ENCODE assay signal across 37 cellular contexts in genomic region chr4:94372579-94372978, GRCh38. TPM values are rescaled to one million over a fixed set of nuclear protein-coding genes. Genes with fewer than 3 reads are reported as not detected.
"Had no signal": no experiment of that assay in that cellular context is flagged by ENCODE, and none has a peak within 500 bp of the region (broad histone marks: within the 10 kb centered on the region; RNA-seq: fewer than 3 reads in every experiment).

No MANE protein-coding gene starts in this region.

- H3K9me3 ChIP-seq: adrenal gland, body of pancreas, esophagus muscularis mucosa, gastrocnemius medialis had no signal

- H3K4me3 ChIP-seq: adrenal gland, body of pancreas, esophagus muscularis mucosa, gastrocnemius medialis had no signal

- H3K36me3 Mint-ChIP-seq: activated CD4-positive, alpha-beta memory T cell treated with anti-CD3 and anti-CD28 coated beads for 36 hours; activated CD8-positive, alpha-beta memory T cell treated with anti-CD3 and anti-CD28 coated beads, Interleukin-2, amount 10 ng/mL, durations not matched to agents 7 days and 5 days; activated naive CD4-positive, alpha-beta T cell treated with anti-CD3 and anti-CD28 coated beads, Interleukin-2, amount 50 U/mL, for 24 hours; activated naive CD8-positive, alpha-beta T cell treated with anti-CD3 and anti-CD28 coated beads for 36 hours had no signal

- H3K27ac Mint-ChIP-seq: activated B cell treated with CpG ODN at 0.5 μM for 24 hours; activated CD4-positive, alpha-beta memory T cell treated with anti-CD3 and anti-CD28 coated beads for 36 hours; activated CD4-positive, alpha-beta T cell treated with anti-CD3 and anti-CD28 coated beads for 36 hours; activated CD4-positive, alpha-beta T cell treated with anti-CD3 and anti-CD28 coated beads, Interleukin-2, amount 10 ng/mL, durations not matched to agents 24 days and 14 days; activated CD8-positive, alpha-beta memory T cell treated with anti-CD3 and anti-CD28 coated beads, Interleukin-2, amount 10 ng/mL, durations not matched to agents 7 days and 5 days; activated CD8-positive, alpha-beta T cell treated with anti-CD3 and anti-CD28 coated beads, Interleukin-2, amount 10 ng/mL, durations not matched to agents 7 days and 5 days; activated naive CD4-positive, alpha-beta T cell treated with anti-CD3 and anti-CD28 coated beads for 36 hours; activated naive CD4-positive, alpha-beta T cell treated with anti-CD3 and anti-CD28 coated beads, Interleukin-2, amount 50 U/mL, for 24 hours; activated naive CD8-positive, alpha-beta T cell treated with anti-CD3 and anti-CD28 coated beads for 36 hours; activated naive CD8-positive, alpha-beta T cell treated with anti-CD3 and anti-CD28 coated beads, Interleukin-2, amount 50 U/mL, for 24 hours; activated T-helper 1 cell treated with anti-CD3 and anti-CD28 coated beads, Interleukin-12 subunit alpha, Interleukin-12 subunit beta, Interleukin-2, Interleukin-4 antibody, amounts not matched to agents 30 ng/mL and 10 ng/mL and 1 ng/mL, durations not matched to agents 14 hours and 24 hours and 36 hours; activated T-helper 2 cell treated with anti-CD3 and anti-CD28 coated beads, Interferon-gamma antibody, Interleukin-2, Interleukin-4, amounts not matched to agents 10 μg/mL and 5 μg/mL and 100 μg/mL, durations not matched to agents 14 hours and 24 hours and 36 hours; effector memory CD8-positive, alpha-beta T cell; T-helper 17 cell; T-helper 2 cell treated with Interferon-gamma antibody and Interleukin-4, amounts not matched to agents 5 μg/mL and 100 μg/mL, for 36 hours had no signal

- H3K4me1 Mint-ChIP-seq: activated B cell treated with CpG ODN at 0.5 μM for 24 hours; activated CD4-positive, alpha-beta T cell treated with anti-CD3 and anti-CD28 coated beads for 36 hours; activated CD4-positive, alpha-beta T cell treated with anti-CD3 and anti-CD28 coated beads, Interleukin-2, amount 10 ng/mL, durations not matched to agents 24 days and 14 days; activated CD8-positive, alpha-beta memory T cell treated with anti-CD3 and anti-CD28 coated beads, Interleukin-2, amount 10 ng/mL, durations not matched to agents 7 days and 5 days; activated naive CD4-positive, alpha-beta T cell treated with anti-CD3 and anti-CD28 coated beads, Interleukin-2, amount 50 U/mL, for 24 hours; activated naive CD8-positive, alpha-beta T cell treated with anti-CD3 and anti-CD28 coated beads for 36 hours; activated naive CD8-positive, alpha-beta T cell treated with anti-CD3 and anti-CD28 coated beads, Interleukin-2, amount 50 U/mL, for 24 hours; T-helper 17 cell had no signal

- H3K4me1 ChIP-seq: adrenal gland, body of pancreas, esophagus muscularis mucosa, foreskin keratinocyte had no signal

- H3K9me3 Mint-ChIP-seq: activated B cell treated with CpG ODN at 0.5 μM for 24 hours; activated CD4-positive, alpha-beta memory T cell treated with anti-CD3 and anti-CD28 coated beads for 36 hours; activated CD4-positive, alpha-beta T cell treated with anti-CD3 and anti-CD28 coated beads, Interleukin-2, amount 10 ng/mL, durations not matched to agents 24 days and 14 days; activated naive CD4-positive, alpha-beta T cell treated with anti-CD3 and anti-CD28 coated beads for 36 hours; activated naive CD4-positive, alpha-beta T cell treated with anti-CD3 and anti-CD28 coated beads, Interleukin-2, amount 50 U/mL, for 24 hours; activated naive CD8-positive, alpha-beta T cell treated with anti-CD3 and anti-CD28 coated beads for 36 hours; activated naive CD8-positive, alpha-beta T cell treated with anti-CD3 and anti-CD28 coated beads, Interleukin-2, amount 50 U/mL, for 24 hours; activated T-helper 1 cell treated with anti-CD3 and anti-CD28 coated beads, Interleukin-12 subunit alpha, Interleukin-12 subunit beta, Interleukin-2, Interleukin-4 antibody, amounts not matched to agents 30 ng/mL and 10 ng/mL and 1 ng/mL, durations not matched to agents 14 hours and 24 hours and 36 hours; activated T-helper 2 cell treated with anti-CD3 and anti-CD28 coated beads, Interferon-gamma antibody, Interleukin-2, Interleukin-4, amounts not matched to agents 10 μg/mL and 5 μg/mL and 100 μg/mL, durations not matched to agents 14 hours and 24 hours and 36 hours; effector memory CD8-positive, alpha-beta T cell; T-helper 2 cell treated with Interferon-gamma antibody and Interleukin-4, amounts not matched to agents 5 μg/mL and 100 μg/mL, for 36 hours had no signal

- ATAC-seq: activated CD4-positive, alpha-beta T cell treated with anti-CD3 and anti-CD28 coated beads for 36 hours; activated CD8-positive, alpha-beta memory T cell treated with anti-CD3 and anti-CD28 coated beads, Interleukin-2, amount 10 ng/mL, durations not matched to agents 7 days and 5 days; activated CD8-positive, alpha-beta T cell treated with anti-CD3 and anti-CD28 coated beads, Interleukin-2, amount 10 ng/mL, durations not matched to agents 7 days and 5 days; activated naive CD8-positive, alpha-beta T cell treated with anti-CD3 and anti-CD28 coated beads, Interleukin-2, amount 50 U/mL, for 24 hours; body of pancreas; effector memory CD8-positive, alpha-beta T cell; foreskin keratinocyte; gastrocnemius medialis; T-helper 17 cell had no signal

- DNase-seq: activated B cell treated with CpG ODN at 0.5 μM for 24 hours; activated CD4-positive, alpha-beta memory T cell treated with anti-CD3 and anti-CD28 coated beads for 36 hours; activated CD4-positive, alpha-beta T cell treated with anti-CD3 and anti-CD28 coated beads for 36 hours; activated CD4-positive, alpha-beta T cell treated with anti-CD3 and anti-CD28 coated beads, Interleukin-2, amount 10 ng/mL, durations not matched to agents 24 days and 14 days; activated CD4-positive, CD25-positive, alpha-beta regulatory T cell treated with anti-CD3 and anti-CD28 coated beads, Interleukin-2, amount 50 U/mL, for 72 hours; activated CD8-positive, alpha-beta memory T cell treated with anti-CD3 and anti-CD28 coated beads, Interleukin-2, amount 10 ng/mL, durations not matched to agents 7 days and 5 days; activated CD8-positive, alpha-beta memory T cell treated with anti-CD3 and anti-CD28 coated beads, Interleukin-2, amount 50 U/mL, for 4 hours; activated CD8-positive, alpha-beta T cell treated with anti-CD3 and anti-CD28 coated beads, Interleukin-2, amount 10 ng/mL, durations not matched to agents 7 days and 5 days; activated effector memory CD4-positive, alpha-beta T cell treated with anti-CD3 and anti-CD28 coated beads, Interleukin-2, amount 50 U/mL, for 16 hours; activated naive CD4-positive, alpha-beta T cell treated with anti-CD3 and anti-CD28 coated beads for 36 hours; activated naive CD8-positive, alpha-beta T cell treated with anti-CD3 and anti-CD28 coated beads for 36 hours; activated naive CD8-positive, alpha-beta T cell treated with anti-CD3 and anti-CD28 coated beads, Interleukin-2, amount 50 U/mL, for 24 hours; activated T-cell treated with anti-CD3 and anti-CD28 coated beads, Interleukin-2, amount 50 U/mL, for 1 hour; activated T-cell treated with anti-CD3 and anti-CD28 coated beads, Interleukin-2, amount 50 U/mL, for 48 hours; adrenal gland; amygdala; aorta; body of pancreas; caudate nucleus; cortex of kidney; dermis blood vessel endothelial cell; effector CD4-positive, alpha-beta T cell; effector memory CD8-positive, alpha-beta T cell; erythroblast; foreskin keratinocyte; gastrocnemius medialis; T-helper 1 cell; T-helper 17 cell; T1000; WERI-Rb-1 had no signal

- H3K4me3 Mint-ChIP-seq: activated B cell treated with CpG ODN at 0.5 μM for 24 hours; activated CD4-positive, alpha-beta memory T cell treated with anti-CD3 and anti-CD28 coated beads for 36 hours; activated CD4-positive, alpha-beta T cell treated with anti-CD3 and anti-CD28 coated beads for 36 hours; activated CD4-positive, alpha-beta T cell treated with anti-CD3 and anti-CD28 coated beads, Interleukin-2, amount 10 ng/mL, durations not matched to agents 24 days and 14 days; activated CD8-positive, alpha-beta memory T cell treated with anti-CD3 and anti-CD28 coated beads, Interleukin-2, amount 10 ng/mL, durations not matched to agents 7 days and 5 days; activated CD8-positive, alpha-beta T cell treated with anti-CD3 and anti-CD28 coated beads, Interleukin-2, amount 10 ng/mL, durations not matched to agents 7 days and 5 days; activated naive CD4-positive, alpha-beta T cell treated with anti-CD3 and anti-CD28 coated beads for 36 hours; activated naive CD4-positive, alpha-beta T cell treated with anti-CD3 and anti-CD28 coated beads, Interleukin-2, amount 50 U/mL, for 24 hours; activated naive CD8-positive, alpha-beta T cell treated with anti-CD3 and anti-CD28 coated beads for 36 hours; activated naive CD8-positive, alpha-beta T cell treated with anti-CD3 and anti-CD28 coated beads, Interleukin-2, amount 50 U/mL, for 24 hours; activated T-helper 1 cell treated with anti-CD3 and anti-CD28 coated beads, Interleukin-12 subunit alpha, Interleukin-12 subunit beta, Interleukin-2, Interleukin-4 antibody, amounts not matched to agents 30 ng/mL and 10 ng/mL and 1 ng/mL, durations not matched to agents 14 hours and 24 hours and 36 hours; effector memory CD8-positive, alpha-beta T cell; T-helper 17 cell; T-helper 2 cell treated with Interferon-gamma antibody and Interleukin-4, amounts not matched to agents 5 μg/mL and 100 μg/mL, for 36 hours had no signal

- H3K27me3 ChIP-seq: adrenal gland, body of pancreas, esophagus muscularis mucosa, gastrocnemius medialis had no signal

- H3K27ac ChIP-seq: adrenal gland, body of pancreas, esophagus muscularis mucosa, foreskin keratinocyte, gastrocnemius medialis, WERI-Rb-1 had no signal

- H3K36me3 ChIP-seq: adrenal gland, esophagus muscularis mucosa, gastrocnemius medialis, WERI-Rb-1 had no signal

RNA-seq across cellular contexts. Expression of gene HPGDS, which starts 29.9 kb away (rescaled TPM):
- total RNA-seq: activated B cell treated with CpG ODN at 0.5 μM for 24 hours; activated CD4-positive, alpha-beta T cell treated with anti-CD3 and anti-CD28 coated beads for 36 hours; activated CD4-positive, alpha-beta T cell treated with anti-CD3 and anti-CD28 coated beads, Interleukin-2, amount 10 ng/mL, durations not matched to agents 24 days and 14 days; activated CD8-positive, alpha-beta memory T cell treated with anti-CD3 and anti-CD28 coated beads for 36 hours; activated CD8-positive, alpha-beta T cell treated with anti-CD3 and anti-CD28 coated beads, Interleukin-2, amount 10 ng/mL, durations not matched to agents 7 days and 5 days; activated naive CD4-positive, alpha-beta T cell treated with anti-CD3 and anti-CD28 coated beads for 36 hours; activated naive CD8-positive, alpha-beta T cell treated with anti-CD3 and anti-CD28 coated beads for 36 hours; activated T-helper 1 cell treated with anti-CD3 and anti-CD28 coated beads, Interleukin-12 subunit alpha, Interleukin-12 subunit beta, Interleukin-2, Interleukin-4 antibody, amounts not matched to agents 30 ng/mL and 10 ng/mL and 1 ng/mL, durations not matched to agents 14 hours and 24 hours and 36 hours; chondrocyte; dermis blood vessel endothelial cell; foreskin keratinocyte had no signal
- polyA plus RNA-seq: foreskin keratinocyte had no signal
